Comparison of ENCODE assay signal across 10 cellular contexts in genomic region chr5:176995896-176996767, GRCh38. TPM values are rescaled to one million over a fixed set of nuclear protein-coding genes. Genes with fewer than 3 reads are reported as not detected.
A peak's percentile ranks its signal among the peaks of the same experiment; 100 is the strongest.
DNase-seq lines count a peak whose midpoint lies in the region; ATAC-seq, FAIRE-seq and TF ChIP-seq lines count a peak whose summit lies in the region.
"Had no signal": no experiment of that assay in that cellular context is flagged by ENCODE, and none has a peak within 500 bp of the region (broad histone marks: within the 10 kb centered on the region; RNA-seq: fewer than 3 reads in every experiment).

No MANE protein-coding gene starts in this region.

- H3K27ac Mint-ChIP-seq in activated T-cell treated with anti-CD3 and anti-CD28 coated beads, Interleukin-2, amount 50 U/mL, for 24 hours, result peak overlapping the region; percentile 63

- H3K9me3 ChIP-seq in GM12878 (replicated peaks; ENCODE audit: control insufficient read depth, insufficient read depth, low read length), result no peaks in the 10 kb centered on the region; the same call in 2 of the 3 replicates
- H3K9me3 ChIP-seq in spleen, result peaks cover 0 to 8% (median 4%) of the 10 kb centered on the region in 8 donors

- TF ChIP-seq EP300 in GM12878 (IDR thresholded peaks at IDR 0.05; ENCODE audit: borderline replicate concordance in 1 of 2, control insufficient read depth in 1 of 2, low read depth in 2 of 2, low read length in 2 of 2), result 0 out of 4 replicates have a peak, but pooled peaks of 1 of the 2 experiments have one; percentile 44

- TF ChIP-seq POLR2A in GM12878 (IDR thresholded peaks at IDR 0.05; ENCODE audit: low read depth, low read length), result no peak
- no peak for TF ChIP-seq POLR2A in spleen (IDR thresholded peaks at IDR 0.05)

- SMC1A ChIA-PET in GM12878 (lab: Charles Lee; ENCODE audit: uncharacterized antibody, unreplicated experiment), result interaction anchor here (0.5 to 3.5 kb wide), 3 partner anchors 9 to 32 kb away, joined by 3 to 30 read pairs (median 3); no protein-coding TSS in a partner anchor

- no peak for TF ChIP-seq RAD21 in GM12878 (IDR thresholded peaks at IDR 0.05; ENCODE audit: insufficient read depth, low read depth, low read length)

- H4K20me1 ChIP-seq in GM12878 (ENCODE audit: control insufficient read depth, insufficient read depth), result no peaks in the 10 kb centered on the region; the same call in 1 of the 2 replicates

- H3K4me1 Mint-ChIP-seq in activated T-cell treated with anti-CD3 and anti-CD28 coated beads, Interleukin-2, amount 50 U/mL, for 24 hours (ENCODE audit: low read depth), result peaks cover 53% of the 10 kb centered on the region

- peaks cover 93% of the 10 kb centered on the region for H3K79me2 ChIP-seq in GM12878 (ENCODE audit: control insufficient read depth, insufficient read depth, low read length)

- peak; percentile 18 for FAIRE-seq in GM12878 (lab: Jason Lieb, UNC)

- H3K27ac ChIP-seq in GM12878 (ENCODE audit: control insufficient read depth, insufficient read depth) (peak overlapping the region; percentile 89), spleen (peak overlapping the region in 7 of 8 donors; percentile 73 to 91 (median 89))
- H3K27ac ChIP-seq: C4-2B had no signal

- peak overlapping the region; percentile 49 for H3K4me2 ChIP-seq in GM12878 (ENCODE audit: control insufficient read depth, insufficient read depth)

- intact Hi-C loops in GM12878 (cut with micrococcal nuclease; ENCODE audit: unreplicated experiment), result no loop called here
- intact Hi-C loops in spleen (cut with DNase I; ENCODE audit: low total_unique reads), result no loop called here

- no peaks in the 10 kb centered on the region for H3K27me3 Mint-ChIP-seq in activated T-cell treated with anti-CD3 and anti-CD28 coated beads, Interleukin-2, amount 50 U/mL, for 24 hours

- no peak for TF ChIP-seq CTCF in GM12878 (IDR thresholded peaks at IDR 0.05 in 2 of 3, conservative IDR thresholded peaks at IDR 0.05 in 1 of 3; ENCODE audit: control insufficient read depth in 2 of 3, extremely low read depth in 1 of 3, insufficient read depth in 1 of 3, low read depth in 3 of 3, low read length in 3 of 3)
- no peak for TF ChIP-seq CTCF in spleen (IDR thresholded peaks at IDR 0.05 in 8 of 11, conservative IDR thresholded peaks at IDR 0.05 in 3 of 11)

- peaks cover 3% of the 10 kb centered on the region for H3K9me3 Mint-ChIP-seq in activated T-cell treated with anti-CD3 and anti-CD28 coated beads, Interleukin-2, amount 50 U/mL, for 24 hours

- peak; percentile 49 for ATAC-seq in HG02885 (IDR thresholded peaks at IDR 0.05; ENCODE audit: poor library complexity, unreplicated experiment)
- peak; percentile 59 for ATAC-seq in GM12878
- no peak for ATAC-seq in HG02981 (IDR thresholded peaks at IDR 0.05; ENCODE audit: unreplicated experiment)
- ATAC-seq in GM21367 (IDR thresholded peaks at IDR 0.05; ENCODE audit: unreplicated experiment), result no peak

- in situ Hi-C loops in GM12878 (cut with MboI), result no loop called here

- CTCF ChIA-PET in GM12878 (lab: Yijun Ruan, JAX), result interaction anchor here (0.8 to 4.0 kb wide), 6 partner anchors 9 to 336 kb away, joined by 3 to 40 read pairs (median 4); partner anchors contain the start of gene UIMC1

- H3K4me1 ChIP-seq in GM12878 (ENCODE audit: control insufficient read depth, insufficient read depth, low read length) (peaks cover 40% of the 10 kb centered on the region), spleen (peaks cover 13 to 100% (median 58%) of the 10 kb centered on the region in 6 donors)

- RAD21 ChIA-PET in GM12878 (lab: Charles Lee; ENCODE audit: unreplicated experiment), result interaction anchor here (0.7 to 2.1 kb wide), 7 partner anchors 9 to 335 kb away, joined by 3 to 8 read pairs (median 4); partner anchors contain the start of genes UIMC1 and ZNF346

- H3K36me3 ChIP-seq in GM12878 (ENCODE audit: control insufficient read depth in 2 of 2, insufficient read depth in 2 of 2, low read length in 1 of 2) (no peaks in the 10 kb centered on the region), spleen (peaks cover 0 to 6% (median 0%) of the 10 kb centered on the region in 6 donors)

- peaks cover 67% of the 10 kb centered on the region for H3K36me3 Mint-ChIP-seq in activated T-cell treated with anti-CD3 and anti-CD28 coated beads, Interleukin-2, amount 50 U/mL, for 24 hours (ENCODE audit: low read depth)

- H2AFZ ChIP-seq in GM12878 (ENCODE audit: control insufficient read depth, low read depth, low read length), result no peak overlapping the region

- 17% methylated on average over 4 of the region's 4 CpGs for WGBS in GM12878 (ENCODE audit: insufficient coverage, insufficient replicate concordance, low lambda C conversion rate, missing lambda C conversion rate)
- WGBS in spleen, 5 donors, result 35 to 60% (median 47%) methylated on average over 4 of the region's 4 CpGs

- POLR2A ChIA-PET in GM12878 (lab: Charles Lee), result interaction anchor here (0.7 to 1.7 kb wide), 6 partner anchors 8 to 64 kb away, joined by 3 to 17 read pairs (median 6); partner anchors contain the start of gene UIMC1

- H3K4me3 Mint-ChIP-seq in activated T-cell treated with anti-CD3 and anti-CD28 coated beads, Interleukin-2, amount 50 U/mL, for 24 hours, result no peak overlapping the region

- H3K9ac ChIP-seq in GM12878 (ENCODE audit: control insufficient read depth, insufficient read depth, low read length), result peak overlapping the region; percentile 24

- no peak for DNase-seq in activated T-cell treated with anti-CD3 and anti-CD28 coated beads, Interleukin-2, amount 50 U/mL, for 24 hours
- DNase-seq in activated T-cell treated with anti-CD3 and anti-CD28 coated beads, Interleukin-2, amount 50 U/mL, for 48 hours, result no peak
- DNase-seq in GM12878 (ENCODE audit: low read depth, low spot score) (peak; percentile 48), spleen (no peak), HK-2 (ENCODE audit: unreplicated experiment) (no peak)
- DNase-seq: activated CD4-positive, alpha-beta T cell treated with anti-CD3 and anti-CD28 coated beads for 48 hours had no signal

- BruUV-seq in GM12878 (replicated peaks; lab: Mats Ljungman, UMichigan), result no TSS peak

- H3K4me3 ChIP-seq in GM12878 (0 out of 2 replicates have a peak overlapping the region, but pooled peaks have one; percentile 6), spleen (peak overlapping the region in 1 of 8 donors; percentile 26)

- H3K27me3 ChIP-seq in GM12878 (replicated peaks in 1 of 2; ENCODE audit: control insufficient read depth in 2 of 2, insufficient read depth in 2 of 2, low read length in 1 of 2) (no peaks in the 10 kb centered on the region), spleen (replicated peaks in 1 of 7) (no peaks in the 10 kb centered on the region)

TF ChIP-seq in GM12878, 131 proteins besides CTCF, POLR2A, EP300 and RAD21 (continues in another document):
- peak; percentile 59 for TF ChIP-seq MEF2B (IDR thresholded peaks at IDR 0.05; ENCODE audit: partially characterized antibody, poor library complexity, severe bottlenecking)
- TF ChIP-seq FOXM1 (IDR thresholded peaks at IDR 0.05; ENCODE audit: low read depth, low read length), result no peak
- TF ChIP-seq SRF (IDR thresholded peaks at IDR 0.05; ENCODE audit: low read depth in 2 of 2, low read length in 2 of 2), result 0 out of 4 replicates have a peak, but pooled peaks of 1 of the 2 experiments have one; percentile 43

RNA-seq across cellular contexts. Expression of gene UIMC1, which starts 10.4 kb away (rescaled TPM):
- 123 and 126 TPM in 2 replicates for total RNA-seq in GM12878 (2013; cell fraction: nucleolus; rRNA removed)
- total RNA-seq in GM12878 (2014; rRNA removed), result 30.5 and 34.8 TPM in 2 replicates
- 48.7 and 49.3 TPM in 2 replicates for total RNA-seq in GM12878 (2014; rRNA removed; fragmentation: Illumina TruSeq; extraction: Trizol)
- 51.4 and 54.9 TPM in 2 replicates for total RNA-seq in GM12878 (2021)
- polyA plus RNA-seq in GM12878 (2011; ENCODE audit: low read depth), result 26.1 TPM
- 30.0 and 42.6 TPM in 2 replicates for polyA plus RNA-seq in GM12878 (2011; rRNA removed)
- 17.3 and 18.6 TPM in 2 replicates for polyA plus RNA-seq in GM12878 (2011; cell fraction: cytosol; rRNA removed)
- polyA plus RNA-seq in GM12878 (2011; cell fraction: nucleus; rRNA removed), result 46.6 and 55.7 TPM in 2 replicates
- polyA plus RNA-seq in GM12878 (2012), result 25.0 and 29.0 TPM in 2 replicates
- polyA plus RNA-seq in GM12878 (2014; fragmentation: Illumina TruSeq; extraction: Trizol), result 45.3 and 50.9 TPM in 2 replicates
- polyA plus RNA-seq in GM12878 (2014; fragmentation: Nextera tagmentation; extraction: Ambion mirVana), result 10 to 100 TPM; 16.2 to 24.7 TPM
- polyA plus RNA-seq in GM12878 (2014; rRNA removed), result 26.6 and 30.9 TPM in 2 replicates
- 10 to 100 TPM; 30.7 to 34.5 TPM for polyA plus RNA-seq in GM12878 (2016; fragmentation: Nextera tagmentation; extraction: Ambion mirVana)
- 26.8 and 44.6 TPM in 2 replicates for polyA minus RNA-seq in GM12878 (2011; rRNA and poly(A)+ RNA removed)
- polyA minus RNA-seq in GM12878 (2011; cell fraction: cytosol; rRNA and poly(A)+ RNA removed), result 11.9 and 15.6 TPM in 2 replicates
- 20.2 and 36.5 TPM in 2 replicates for polyA minus RNA-seq in GM12878 (2011; cell fraction: nucleus; rRNA and poly(A)+ RNA removed)
- total RNA-seq in spleen, result 10 to 100 TPM; 41.4 to 81.8 (median 58.3) TPM
- polyA plus RNA-seq in spleen, result 10 to 100 TPM; 34.4 to 41.0 (median 39.6) TPM

RNA-seq across cellular contexts. Expression of gene ZNF346, which starts 26.4 kb away (rescaled TPM):
- 57.9 and 71.5 TPM in 2 replicates for total RNA-seq in GM12878 (2013; cell fraction: nucleolus; rRNA removed)
- total RNA-seq in GM12878 (2014; rRNA removed), result 25.9 and 27.9 TPM in 2 replicates
- total RNA-seq in GM12878 (2014; rRNA removed; fragmentation: Illumina TruSeq; extraction: Trizol), result 21.6 and 22.9 TPM in 2 replicates
- total RNA-seq in GM12878 (2021), result 18.4 and 25.1 TPM in 2 replicates
- polyA plus RNA-seq in GM12878 (2011; ENCODE audit: low read depth), result 5.7 TPM
- polyA plus RNA-seq in GM12878 (2011; rRNA removed), result 14.7 and 15.5 TPM in 2 replicates
- 15.9 and 19.6 TPM in 2 replicates for polyA plus RNA-seq in GM12878 (2011; cell fraction: cytosol; rRNA removed)
- polyA plus RNA-seq in GM12878 (2011; cell fraction: nucleus; rRNA removed), result 22.9 and 26.2 TPM in 2 replicates
- polyA plus RNA-seq in GM12878 (2012), result 9.2 and 9.7 TPM in 2 replicates
- 17.5 and 24.8 TPM in 2 replicates for polyA plus RNA-seq in GM12878 (2014; fragmentation: Illumina TruSeq; extraction: Trizol)
- polyA plus RNA-seq in GM12878 (2014; fragmentation: Nextera tagmentation; extraction: Ambion mirVana), result 1 to 10 TPM; 6.5 to 7.2 TPM
- polyA plus RNA-seq in GM12878 (2014; rRNA removed), result 23.2 and 23.5 TPM in 2 replicates
- polyA plus RNA-seq in GM12878 (2016; fragmentation: Nextera tagmentation; extraction: Ambion mirVana), result 10 to 100 TPM; 26.5 to 30.2 TPM
- 16.1 and 24.6 TPM in 2 replicates for polyA minus RNA-seq in GM12878 (2011; rRNA and poly(A)+ RNA removed)
- polyA minus RNA-seq in GM12878 (2011; cell fraction: cytosol; rRNA and poly(A)+ RNA removed), result 6.4 and 7.0 TPM in 2 replicates
- polyA minus RNA-seq in GM12878 (2011; cell fraction: nucleus; rRNA and poly(A)+ RNA removed), result 10.4 and 22.3 TPM in 2 replicates
- 10 to 100 TPM; 19.1 to 36.3 (median 27.7) TPM for total RNA-seq in spleen
- 1 to 10 TPM; 5.9 to 9.7 (median 7.3) TPM for polyA plus RNA-seq in spleen

Comparison
In these comparisons a context has a peak if more than half of its experiments do, and no peak if none do; other contexts are left out.
1. ATAC-seq: peak in HG02885 (single experiment) and GM12878 (single experiment); none in HG02981 (single experiment) and GM21367 (single experiment).